ENCODE assay signal across 1 cellular context in genomic region chr1:16367258-16367967, GRCh38.
TF ChIP-seq lines count a peak whose summit lies in the region.

No MANE protein-coding gene starts in this region.

TF ChIP-seq in K562, 482 proteins besides CTCF, POLR2A, EP300 and RAD21 (continued from another document and continues in another):
- TF ChIP-seq ZNF384 (IDR thresholded peaks at IDR 0.05; ENCODE audit: low read depth, low read length), result 0 out of 2 replicates have a peak, but pooled peaks have one; percentile 5
- TF ChIP-seq FOXM1 (IDR thresholded peaks at IDR 0.05; ENCODE audit: low read depth), result peak; percentile 91
- no peak for TF ChIP-seq FOXM1 (CRISPR knock-in tag; IDR thresholded peaks at IDR 0.05; ENCODE audit: low read depth)
- no peak for TF ChIP-seq WHSC1 (IDR thresholded peaks at IDR 0.05; ENCODE audit: low read length)
- no peak for TF ChIP-seq ELF4 (CRISPR knock-in tag; IDR thresholded peaks at IDR 0.05)
- TF ChIP-seq SP1 (CRISPR knock-in tag; IDR thresholded peaks at IDR 0.05), result peak; percentile 39
- peak; percentile 95 for TF ChIP-seq PHF8 (IDR thresholded peaks at IDR 0.05; ENCODE audit: borderline replicate concordance, low read length)
- TF ChIP-seq UBTF (IDR thresholded peaks at IDR 0.05; ENCODE audit: borderline replicate concordance in 1 of 2, low read depth in 2 of 2, low read length in 2 of 2), result 0 out of 4 replicates have a peak, but pooled peaks of 1 of the 2 experiments have one; percentile 59
- no peak for TF ChIP-seq PHB2 (IDR thresholded peaks at IDR 0.05; ENCODE audit: low read depth)
- 0 out of 2 replicates have a peak, but pooled peaks have one; percentile 36 for TF ChIP-seq KLF13 (tag; IDR thresholded peaks at IDR 0.05; ENCODE audit: borderline replicate concordance, low read depth)
- no peak for TF ChIP-seq ZNF133 (CRISPR knock-in tag; IDR thresholded peaks at IDR 0.05)
- TF ChIP-seq CREB3L1 (IDR thresholded peaks at IDR 0.05; ENCODE audit: borderline replicate concordance, low read depth), result no peak
- no peak for TF ChIP-seq ETV6 (IDR thresholded peaks at IDR 0.05; ENCODE audit: borderline replicate concordance in 1 of 2, low read depth in 2 of 2, low read length in 1 of 2)
- 0 out of 2 replicates have a peak, but pooled peaks have one; percentile 49 for TF ChIP-seq ETV6 (CRISPR knock-in tag; IDR thresholded peaks at IDR 0.05; ENCODE audit: borderline replicate concordance)
- peak; percentile 41 for TF ChIP-seq ARID1B (IDR thresholded peaks at IDR 0.05)
- TF ChIP-seq BHLHE40 (IDR thresholded peaks at IDR 0.05; ENCODE audit: low read length), result no peak
- TF ChIP-seq, protein P1, sequence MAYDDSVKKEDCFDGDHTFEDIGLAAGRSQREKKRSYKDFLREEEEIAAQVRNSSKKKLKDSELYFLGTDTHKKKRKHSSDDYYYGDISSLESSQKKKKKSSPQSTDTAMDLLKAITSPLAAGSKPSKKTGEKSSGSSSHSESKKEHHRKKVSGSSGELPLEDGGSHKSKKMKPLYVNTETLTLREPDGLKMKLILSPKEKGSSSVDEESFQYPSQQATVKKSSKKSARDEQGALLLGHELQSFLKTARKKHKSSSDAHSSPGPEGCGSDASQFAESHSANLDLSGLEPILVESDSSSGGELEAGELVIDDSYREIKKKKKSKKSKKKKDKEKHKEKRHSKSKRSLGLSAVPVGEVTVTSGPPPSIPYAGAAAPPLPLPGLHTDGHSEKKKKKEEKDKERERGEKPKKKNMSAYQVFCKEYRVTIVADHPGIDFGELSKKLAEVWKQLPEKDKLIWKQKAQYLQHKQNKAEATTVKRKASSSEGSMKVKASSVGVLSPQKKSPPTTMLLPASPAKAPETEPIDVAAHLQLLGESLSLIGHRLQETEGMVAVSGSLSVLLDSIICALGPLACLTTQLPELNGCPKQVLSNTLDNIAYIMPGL (CRISPR knock-in tag; IDR thresholded peaks at IDR 0.05), result no peak
- peak; percentile 84 for TF ChIP-seq ZZZ3 (IDR thresholded peaks at IDR 0.05)
- peak in 2 of 3 experiments; percentile 23 to 39; a peak in 1 of 6 replicates for TF ChIP-seq ZBTB11 (CRISPR knock-in tag; IDR thresholded peaks at IDR 0.05)
- TF ChIP-seq, protein P2, sequence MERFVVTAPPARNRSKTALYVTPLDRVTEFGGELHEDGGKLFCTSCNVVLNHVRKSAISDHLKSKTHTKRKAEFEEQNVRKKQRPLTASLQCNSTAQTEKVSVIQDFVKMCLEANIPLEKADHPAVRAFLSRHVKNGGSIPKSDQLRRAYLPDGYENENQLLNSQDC (CRISPR knock-in tag; IDR thresholded peaks at IDR 0.05), result peak; percentile 85; the same call in 1 of the 2 replicates
- TF ChIP-seq FIP1L1 (IDR thresholded peaks at IDR 0.05; ENCODE audit: low read depth, low read length, poor library complexity, severe bottlenecking), result peak; percentile 59
- TF ChIP-seq HNRNPLL (IDR thresholded peaks at IDR 0.05; ENCODE audit: low read depth, low read length, poor library complexity, severe bottlenecking), result peak; percentile 14
- peak; percentile 24; the same call in 1 of the 2 replicates for TF ChIP-seq ZNF830 (CRISPR knock-in tag; IDR thresholded peaks at IDR 0.05)
- TF ChIP-seq DPF2 (IDR thresholded peaks at IDR 0.05), result peak; percentile 15; the same call in 1 of the 2 replicates
- peak in 1 of 2 experiments; percentile 30; a peak in 1 of 3 replicates for TF ChIP-seq CBX3 (IDR thresholded peaks at IDR 0.05; ENCODE audit: borderline replicate concordance in 1 of 2, low read length in 2 of 2)
- TF ChIP-seq HDAC2 (IDR thresholded peaks at IDR 0.05), result peak; percentile 80; the same call in 1 of the 2 replicates
- TF ChIP-seq HCFC1 (IDR thresholded peaks at IDR 0.05; ENCODE audit: low read depth, low read length), result no peak
- TF ChIP-seq PTRF (tag; IDR thresholded peaks at IDR 0.05), result no peak
- no peak for TF ChIP-seq ZNF431 (CRISPR knock-in tag; IDR thresholded peaks at IDR 0.05)
- TF ChIP-seq SIN3B (IDR thresholded peaks at IDR 0.05; ENCODE audit: low read depth), result peak; percentile 91
- no peak for TF ChIP-seq JUNB (CRISPR knock-in tag; conservative IDR thresholded peaks at IDR 0.05)
- no peak for TF ChIP-seq GABPA (tag; conservative IDR thresholded peaks at IDR 0.05; ENCODE audit: low read depth)
- TF ChIP-seq ZNF766 (CRISPR knock-in tag; conservative IDR thresholded peaks at IDR 0.05), result no peak
- TF ChIP-seq HSF4 (CRISPR knock-in tag; IDR thresholded peaks at IDR 0.05; ENCODE audit: borderline replicate concordance), result 0 out of 2 replicates have a peak, but pooled peaks have one; percentile 27
- TF ChIP-seq, protein P3, sequence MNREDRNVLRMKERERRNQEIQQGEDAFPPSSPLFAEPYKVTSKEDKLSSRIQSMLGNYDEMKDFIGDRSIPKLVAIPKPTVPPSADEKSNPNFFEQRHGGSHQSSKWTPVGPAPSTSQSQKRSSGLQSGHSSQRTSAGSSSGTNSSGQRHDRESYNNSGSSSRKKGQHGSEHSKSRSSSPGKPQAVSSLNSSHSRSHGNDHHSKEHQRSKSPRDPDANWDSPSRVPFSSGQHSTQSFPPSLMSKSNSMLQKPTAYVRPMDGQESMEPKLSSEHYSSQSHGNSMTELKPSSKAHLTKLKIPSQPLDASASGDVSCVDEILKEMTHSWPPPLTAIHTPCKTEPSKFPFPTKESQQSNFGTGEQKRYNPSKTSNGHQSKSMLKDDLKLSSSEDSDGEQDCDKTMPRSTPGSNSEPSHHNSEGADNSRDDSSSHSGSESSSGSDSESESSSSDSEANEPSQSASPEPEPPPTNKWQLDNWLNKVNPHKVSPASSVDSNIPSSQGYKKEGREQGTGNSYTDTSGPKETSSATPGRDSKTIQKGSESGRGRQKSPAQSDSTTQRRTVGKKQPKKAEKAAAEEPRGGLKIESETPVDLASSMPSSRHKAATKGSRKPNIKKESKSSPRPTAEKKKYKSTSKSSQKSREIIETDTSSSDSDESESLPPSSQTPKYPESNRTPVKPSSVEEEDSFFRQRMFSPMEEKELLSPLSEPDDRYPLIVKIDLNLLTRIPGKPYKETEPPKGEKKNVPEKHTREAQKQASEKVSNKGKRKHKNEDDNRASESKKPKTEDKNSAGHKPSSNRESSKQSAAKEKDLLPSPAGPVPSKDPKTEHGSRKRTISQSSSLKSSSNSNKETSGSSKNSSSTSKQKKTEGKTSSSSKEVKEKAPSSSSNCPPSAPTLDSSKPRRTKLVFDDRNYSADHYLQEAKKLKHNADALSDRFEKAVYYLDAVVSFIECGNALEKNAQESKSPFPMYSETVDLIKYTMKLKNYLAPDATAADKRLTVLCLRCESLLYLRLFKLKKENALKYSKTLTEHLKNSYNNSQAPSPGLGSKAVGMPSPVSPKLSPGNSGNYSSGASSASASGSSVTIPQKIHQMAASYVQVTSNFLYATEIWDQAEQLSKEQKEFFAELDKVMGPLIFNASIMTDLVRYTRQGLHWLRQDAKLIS (CRISPR knock-in tag; IDR thresholded peaks at IDR 0.05), result 0 out of 2 replicates have a peak, but pooled peaks have one; percentile 76
- no peak for TF ChIP-seq CBX5 (IDR thresholded peaks at IDR 0.05; ENCODE audit: borderline replicate concordance, low read depth)
- TF ChIP-seq ZFP91 (CRISPR knock-in tag; IDR thresholded peaks at IDR 0.05), result peak; percentile 96
- peak; percentile 61 for TF ChIP-seq CREM (IDR thresholded peaks at IDR 0.05; ENCODE audit: low read depth)
- peak; percentile 46 for TF ChIP-seq TAF1 (IDR thresholded peaks at IDR 0.05; ENCODE audit: control insufficient read depth, extremely low read depth, insufficient read depth, low read length, severe bottlenecking)
- peak; percentile 95 for TF ChIP-seq POLR2B (IDR thresholded peaks at IDR 0.05; ENCODE audit: low read depth, partially characterized antibody)
- no peak for TF ChIP-seq SMAD2 (IDR thresholded peaks at IDR 0.05; ENCODE audit: low read depth, low read length)
- TF ChIP-seq GATAD2A (IDR thresholded peaks at IDR 0.05), result 0 out of 2 replicates have a peak, but pooled peaks have one; percentile 15
- peak in 1 of 2 experiments; percentile 3; a peak in 1 of 4 replicates for TF ChIP-seq SRF (CRISPR knock-in tag; IDR thresholded peaks at IDR 0.05)
- no peak for TF ChIP-seq RBM17 (IDR thresholded peaks at IDR 0.05; ENCODE audit: borderline replicate concordance, low read depth, low read length)
- TF ChIP-seq NR2C1 (IDR thresholded peaks at IDR 0.05), result no peak
- no peak for TF ChIP-seq NR2C1 (tag; IDR thresholded peaks at IDR 0.05)
- TF ChIP-seq TOE1 (IDR thresholded peaks at IDR 0.05; ENCODE audit: borderline replicate concordance), result peak; percentile 97
- TF ChIP-seq TOE1 (CRISPR knock-in tag; IDR thresholded peaks at IDR 0.05; ENCODE audit: borderline replicate concordance, low read depth), result no peak
- peak; percentile 85 for TF ChIP-seq ZBTB7A (IDR thresholded peaks at IDR 0.05; ENCODE audit: borderline replicate concordance, control insufficient read depth, low read depth, low read length)
- TF ChIP-seq XRCC3 (IDR thresholded peaks at IDR 0.05), result no peak
- TF ChIP-seq PHF20 (IDR thresholded peaks at IDR 0.05; ENCODE audit: partially characterized antibody), result peak; percentile 88
- TF ChIP-seq MBD2 (IDR thresholded peaks at IDR 0.05; ENCODE audit: borderline replicate concordance, low read depth), result peak; percentile 29; the same call in 1 of the 2 replicates
- peak; percentile 14 for TF ChIP-seq HDAC3 (IDR thresholded peaks at IDR 0.05; ENCODE audit: borderline replicate concordance, partially characterized antibody)
- peak; percentile 90 for TF ChIP-seq POLR2H (tag; IDR thresholded peaks at IDR 0.05; ENCODE audit: low read depth)
- TF ChIP-seq NCOA1 (IDR thresholded peaks at IDR 0.05; ENCODE audit: low read depth), result 0 out of 2 replicates have a peak, but pooled peaks have one; percentile 51
- no peak for TF ChIP-seq ZNF696 (CRISPR knock-in tag; conservative IDR thresholded peaks at IDR 0.05)
